ENCODE assay signal across 16 cellular contexts in genomic region chr14:30445394-30445793, GRCh38.
"Had no signal": no experiment of that assay in that cellular context is flagged by ENCODE, and none has a peak within 500 bp of the region (broad histone marks: within the 10 kb centered on the region; RNA-seq: fewer than 3 reads in every experiment).

No MANE protein-coding gene starts in this region.

- H3K27ac ChIP-seq: foreskin keratinocyte, spleen had no signal

- H3K4me3 Mint-ChIP-seq: activated naive CD4-positive, alpha-beta T cell treated with anti-CD3 and anti-CD28 coated beads for 36 hours; activated naive CD8-positive, alpha-beta T cell treated with anti-CD3 and anti-CD28 coated beads, Interleukin-2, amount 50 U/mL, for 24 hours; activated T-helper 17 cell treated with anti-CD3 and anti-CD28 coated beads, Interleukin-2, amount 50 U/mL, for 72 hours; effector memory CD8-positive, alpha-beta T cell; natural killer cell treated with Interleukin-12 subunit alpha and Interleukin-12 subunit beta and Interleukin-15 and Interleukin-18, amount 100 ng/mL, for 72 hours; stimulated activated naive CD8-positive, alpha-beta T cell treated with anti-CD3 and anti-CD28 coated beads, Interleukin-15, amount 100 ng/mL, for 72 hours; type B pancreatic cell had no signal

- H3K27ac Mint-ChIP-seq: activated naive CD4-positive, alpha-beta T cell treated with anti-CD3 and anti-CD28 coated beads for 36 hours; activated naive CD8-positive, alpha-beta T cell treated with anti-CD3 and anti-CD28 coated beads, Interleukin-2, amount 50 U/mL, for 24 hours; activated T-helper 17 cell treated with anti-CD3 and anti-CD28 coated beads, Interleukin-2, amount 50 U/mL, for 72 hours; effector memory CD8-positive, alpha-beta T cell; natural killer cell treated with Interleukin-12 subunit alpha and Interleukin-12 subunit beta and Interleukin-15 and Interleukin-18, amount 100 ng/mL, for 72 hours; stimulated activated naive CD8-positive, alpha-beta T cell treated with anti-CD3 and anti-CD28 coated beads, Interleukin-15, amount 100 ng/mL, for 72 hours; type B pancreatic cell had no signal

- DNase-seq: activated CD4-positive, CD25-positive, alpha-beta regulatory T cell treated with anti-CD3 and anti-CD28 coated beads, Interleukin-2, amount 50 U/mL, for 72 hours; activated naive CD4-positive, alpha-beta T cell treated with anti-CD3 and anti-CD28 coated beads for 36 hours; activated naive CD8-positive, alpha-beta T cell treated with anti-CD3 and anti-CD28 coated beads, Interleukin-2, amount 50 U/mL, for 24 hours; activated T-cell treated with anti-CD3 and anti-CD28 coated beads for 4 hours; aorta; dermis blood vessel endothelial cell; effector memory CD8-positive, alpha-beta T cell; foreskin keratinocyte; mesendoderm; spleen; stimulated activated naive CD8-positive, alpha-beta T cell treated with anti-CD3 and anti-CD28 coated beads, Interleukin-15, amount 100 ng/mL, for 72 hours had no signal

- ATAC-seq: activated naive CD8-positive, alpha-beta T cell treated with anti-CD3 and anti-CD28 coated beads, Interleukin-2, amount 50 U/mL, for 24 hours; activated T-helper 17 cell treated with anti-CD3 and anti-CD28 coated beads, Interleukin-2, amount 50 U/mL, for 72 hours; effector memory CD8-positive, alpha-beta T cell; foreskin keratinocyte; natural killer cell treated with Interleukin-12 subunit alpha and Interleukin-12 subunit beta and Interleukin-15 and Interleukin-18, amount 100 ng/mL, for 72 hours; sciatic nerve; stimulated activated naive CD8-positive, alpha-beta T cell treated with anti-CD3 and anti-CD28 coated beads, Interleukin-15, amount 100 ng/mL, for 72 hours had no signal

- H3K9me3 ChIP-seq: spleen had no signal

- H3K4me1 Mint-ChIP-seq: activated naive CD8-positive, alpha-beta T cell treated with anti-CD3 and anti-CD28 coated beads, Interleukin-2, amount 50 U/mL, for 24 hours; activated T-helper 17 cell treated with anti-CD3 and anti-CD28 coated beads, Interleukin-2, amount 50 U/mL, for 72 hours; stimulated activated naive CD8-positive, alpha-beta T cell treated with anti-CD3 and anti-CD28 coated beads, Interleukin-15, amount 100 ng/mL, for 72 hours had no signal

- H3K27me3 Mint-ChIP-seq: activated naive CD8-positive, alpha-beta T cell treated with anti-CD3 and anti-CD28 coated beads, Interleukin-2, amount 50 U/mL, for 24 hours had no signal

- FAIRE-seq: bronchial epithelial cell had no signal

- H3K36me3 ChIP-seq: spleen had no signal

- H3K4me1 ChIP-seq: foreskin keratinocyte, spleen had no signal

- H3K9me3 Mint-ChIP-seq: activated naive CD4-positive, alpha-beta T cell treated with anti-CD3 and anti-CD28 coated beads for 36 hours; activated naive CD8-positive, alpha-beta T cell treated with anti-CD3 and anti-CD28 coated beads, Interleukin-2, amount 50 U/mL, for 24 hours; activated T-helper 17 cell treated with anti-CD3 and anti-CD28 coated beads, Interleukin-2, amount 50 U/mL, for 72 hours; effector memory CD8-positive, alpha-beta T cell; natural killer cell treated with Interleukin-12 subunit alpha and Interleukin-12 subunit beta and Interleukin-15 and Interleukin-18, amount 100 ng/mL, for 72 hours; stimulated activated naive CD8-positive, alpha-beta T cell treated with anti-CD3 and anti-CD28 coated beads, Interleukin-15, amount 100 ng/mL, for 72 hours; type B pancreatic cell had no signal

- H3K36me3 Mint-ChIP-seq: natural killer cell treated with Interleukin-12 subunit alpha and Interleukin-12 subunit beta and Interleukin-15 and Interleukin-18, amount 100 ng/mL, for 72 hours; type B pancreatic cell had no signal

- H3K4me3 ChIP-seq: spleen had no signal
